Comparison of ENCODE assay signal across 11 cellular contexts in genomic region chr7:28103984-28104628, GRCh38.
A peak's percentile ranks its signal among the peaks of the same experiment; 100 is the strongest.
DNase-seq lines count a peak whose midpoint lies in the region; ATAC-seq and TF ChIP-seq lines count a peak whose summit lies in the region.
"Had no signal": no experiment of that assay in that cellular context is flagged by ENCODE, and none has a peak within 500 bp of the region (broad histone marks: within the 10 kb centered on the region; RNA-seq: fewer than 3 reads in every experiment).

No MANE protein-coding gene starts in this region.

- WGBS in gastroesophageal sphincter (ENCODE audit: low coverage in 1 of 2), 2 donors = 15 to 33% methylated on average over 1 to 3 of the region's 3 CpGs

- no peaks in the 10 kb centered on the region for H3K9me3 ChIP-seq in Panc1 (ENCODE audit: control insufficient read depth, insufficient read depth, low read depth, low read length)
- no peaks in the 10 kb centered on the region for H3K9me3 ChIP-seq in gastroesophageal sphincter

- peak; percentile 30 for DNase-seq in ELR (ENCODE audit: low read depth)
- DNase-seq in Panc1 (ENCODE audit: low read depth, low spot score) = no peak
- DNase-seq in pons (ENCODE audit: low spot score) = no peak
- no peak for DNase-seq in T-helper 9 cell
- no peak for DNase-seq in ecto neural progenitor cell (ENCODE audit: low spot score)
- no peak for DNase-seq in mesenteric fat pad (ENCODE audit: low spot score)
- DNase-seq: activated naive CD4-positive, alpha-beta T cell treated with Interleukin-2 at 50 U/mL for 16 hours; caudate nucleus; CD8-positive, alpha-beta T cell had no signal

- ATAC-seq in Panc1 = peak; percentile 46; the same call in 1 of the 2 replicates
- ATAC-seq in gastroesophageal sphincter = no peak
- ATAC-seq: CD8-positive, alpha-beta T cell had no signal

- BruUV-seq in Panc1 (replicated peaks; lab: Mats Ljungman, UMichigan) = no TSS peak

- TF ChIP-seq CTCF in Panc1 (IDR thresholded peaks at IDR 0.05) = no peak
- TF ChIP-seq CTCF in gastroesophageal sphincter (IDR thresholded peaks at IDR 0.05) = no peak

- TF ChIP-seq POLR2A in gastroesophageal sphincter (IDR thresholded peaks at IDR 0.05) = no peak

- H3K27me3 ChIP-seq in Panc1 (ENCODE audit: control insufficient read depth, insufficient read depth, low read length) (no peaks in the 10 kb centered on the region), gastroesophageal sphincter (no peaks in the 10 kb centered on the region), rectal smooth muscle tissue (ENCODE audit: control insufficient read depth, insufficient read depth, low read length) (no peaks in the 10 kb centered on the region)

- TF ChIP-seq EP300 in gastroesophageal sphincter (IDR thresholded peaks at IDR 0.05) = no peak

- H3K9ac ChIP-seq in rectal smooth muscle tissue (ENCODE audit: low read length) = no peak overlapping the region

- intact Hi-C loops in Panc1 (cut with micrococcal nuclease; ENCODE audit: unreplicated experiment) = no loop called here

- 0 out of 2 replicates have a peak, but pooled peaks cover 9% of the 10 kb centered on the region for H3K4me1 ChIP-seq in Panc1 (ENCODE audit: control insufficient read depth, insufficient read depth, low read length)
- H3K4me1 ChIP-seq in gastroesophageal sphincter = peaks cover 13 to 75% (median 15%) of the 10 kb centered on the region in 3 donors
- H3K4me1 ChIP-seq in rectal smooth muscle tissue (ENCODE audit: control insufficient read depth, insufficient read depth, low read length) = peaks cover 42% of the 10 kb centered on the region

- POLR2A ChIA-PET in Panc1 (lab: Charles Lee) = no interaction called here

- H3K4me3 ChIP-seq in Panc1 (ENCODE audit: low read depth in 2 of 2, low read length in 2 of 2) (no peak overlapping the region), gastroesophageal sphincter (no peak overlapping the region), rectal smooth muscle tissue (ENCODE audit: low read length) (no peak overlapping the region)

- H3K36me3 ChIP-seq in Panc1 (ENCODE audit: control insufficient read depth, insufficient read depth, low read length) = no peaks in the 10 kb centered on the region
- no peaks in the 10 kb centered on the region for H3K36me3 ChIP-seq in gastroesophageal sphincter
- no peaks in the 10 kb centered on the region for H3K36me3 ChIP-seq in rectal smooth muscle tissue (ENCODE audit: control insufficient read depth, insufficient read depth, low read length)

- in situ Hi-C loops in Panc1 (cut with HindIII; ENCODE audit: low pct_unique_long_range_greater_than_20kb, low sequenced_read_pairs) = no loop called here

- H3K27ac ChIP-seq in Panc1 (ENCODE audit: low read length) = no peak overlapping the region
- peak overlapping the region in 3 of 4 donors; percentile 22 to 77 (median 58) for H3K27ac ChIP-seq in gastroesophageal sphincter
- H3K27ac ChIP-seq in rectal smooth muscle tissue (ENCODE audit: low read depth, low read length) = peak overlapping the region; percentile 74

- CTCF ChIA-PET in Panc1 (lab: Charles Lee) = no interaction called here
